8 cellular contexts compared by ENCODE assay signal in the genomic region with DNA sequence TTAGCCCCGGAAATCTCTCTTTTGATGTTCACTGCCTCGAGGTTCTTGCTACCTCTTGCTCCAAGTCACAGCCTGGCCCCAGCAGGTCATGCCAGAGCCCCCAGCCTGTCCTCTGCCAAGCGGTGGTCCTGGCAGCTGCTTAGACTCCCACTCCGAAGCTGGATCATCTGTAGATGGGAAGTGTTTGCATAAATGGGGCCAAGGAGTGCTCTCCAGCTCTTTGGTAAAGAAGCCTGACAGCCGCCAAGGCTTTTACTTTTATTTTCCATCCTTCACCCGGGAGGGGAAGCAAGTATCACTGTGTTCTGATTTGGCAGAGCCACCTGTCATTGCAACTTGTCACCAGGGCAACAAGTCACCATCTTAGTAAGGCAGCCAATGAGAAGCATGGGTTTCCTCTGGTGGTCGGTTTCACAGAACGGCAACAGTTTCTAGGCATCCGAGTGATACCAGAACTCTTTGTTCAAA. TPM values are rescaled to one million over a fixed set of nuclear protein-coding genes. Genes with fewer than 3 reads are reported as not detected.
DNase-seq lines count a peak whose midpoint lies in the region; ATAC-seq and TF ChIP-seq lines count a peak whose summit lies in the region.

No MANE protein-coding gene starts in this region.

- H3K9me3 Mint-ChIP-seq in activated CD8-positive, alpha-beta memory T cell treated with anti-CD3 and anti-CD28 coated beads, Interleukin-2, amount 10 ng/mL, durations not matched to agents 7 days and 5 days (ENCODE audit: low read depth) = no peaks in the 10 kb centered on the region
- H3K9me3 Mint-ChIP-seq in endothelial cell (ENCODE audit: unreplicated experiment) = no peaks in the 10 kb centered on the region

- TF ChIP-seq CTCF in spleen (IDR thresholded peaks at IDR 0.05 in 8 of 11, conservative IDR thresholded peaks at IDR 0.05 in 3 of 11) (no peak), endothelial cell (IDR thresholded peaks at IDR 0.05; ENCODE audit: unreplicated experiment) (no peak), heart left ventricle (IDR thresholded peaks at IDR 0.05) (no peak)

- H3K4me1 ChIP-seq in spleen = peaks cover 0 to 56% (median 15%) of the 10 kb centered on the region in 6 donors
- H3K4me1 ChIP-seq in heart left ventricle = peaks cover 0 to 27% (median 0%) of the 10 kb centered on the region in 12 donors

- H3K27ac Mint-ChIP-seq in activated CD8-positive, alpha-beta memory T cell treated with anti-CD3 and anti-CD28 coated beads, Interleukin-2, amount 10 ng/mL, durations not matched to agents 7 days and 5 days = peak overlapping the region; percentile 73
- H3K27ac Mint-ChIP-seq in endothelial cell (ENCODE audit: unreplicated experiment) = no peak overlapping the region

- DNase-seq in activated CD8-positive, alpha-beta memory T cell treated with anti-CD3 and anti-CD28 coated beads, Interleukin-2, amount 10 ng/mL, durations not matched to agents 7 days and 5 days = peak; percentile 74
- no peak for DNase-seq in activated CD8-positive, alpha-beta memory T cell treated with anti-CD3 and anti-CD28 coated beads, Interleukin-2, amount 50 U/mL, for 4 hours
- DNase-seq in activated T-cell treated with anti-CD3 and anti-CD28 coated beads, Interleukin-2, amount 50 U/mL, for 48 hours = peak; percentile 44 to 49
- no peak for DNase-seq in spleen
- no peak for DNase-seq in DMS153 (lab: John Stamatoyannopoulos, UW)
- no peak for DNase-seq in endothelial cell (ENCODE audit: low spot score)
- no peak for DNase-seq in heart left ventricle

- intact Hi-C loops in spleen (cut with DNase I; ENCODE audit: low total_unique reads) = no loop called here
- intact Hi-C loops in heart left ventricle (cut with DNase I) = loop anchor here in 3 of 10 donors (10.0 kb wide), 3 partner anchors 137 to 247 kb away; partner anchors contain the start of gene MAP2K7 (in 1 of the 3)

- H3K27ac ChIP-seq in spleen (peak overlapping the region; percentile 67 to 93 (median 86)), heart left ventricle (peak overlapping the region in 1 of 12 donors; percentile 56)

- TF ChIP-seq POLR2A in spleen (IDR thresholded peaks at IDR 0.05) (no peak), heart left ventricle (IDR thresholded peaks at IDR 0.05) (no peak)

- no peaks in the 10 kb centered on the region for H3K36me3 ChIP-seq in spleen
- no peaks in the 10 kb centered on the region for H3K36me3 ChIP-seq in heart left ventricle

- H3K4me3 Mint-ChIP-seq in activated CD8-positive, alpha-beta memory T cell treated with anti-CD3 and anti-CD28 coated beads, Interleukin-2, amount 10 ng/mL, durations not matched to agents 7 days and 5 days = peak overlapping the region; percentile 70
- no peak overlapping the region for H3K4me3 Mint-ChIP-seq in endothelial cell (ENCODE audit: unreplicated experiment)

- CTCF ChIA-PET in activated CD8-positive, alpha-beta memory T cell treated with anti-CD3 and anti-CD28 coated beads, Interleukin-2, amount 10 ng/mL, durations not matched to agents 7 days and 5 days (lab: Charles Lee) = interaction anchor here (1.1 to 4.8 kb wide), 3 partner anchors 19 to 28 kb away, joined by 3 to 33 read pairs (median 7); partner anchors contain the start of genes MCEMP1, PET100, TRAPPC5 and XAB2

- H3K4me3 ChIP-seq in spleen (peak overlapping the region in 4 of 8 donors; percentile 15 to 61 (median 22)), heart left ventricle (peak overlapping the region in 1 of 12 donors; percentile 5)

- H3K27me3 ChIP-seq in spleen (replicated peaks in 1 of 7) (peaks cover 0 to 1% (median 0%) of the 10 kb centered on the region in 7 donors), heart left ventricle (peaks cover 0 to 22% (median 0%) of the 10 kb centered on the region in 9 donors)

- H3K36me3 Mint-ChIP-seq in activated CD8-positive, alpha-beta memory T cell treated with anti-CD3 and anti-CD28 coated beads, Interleukin-2, amount 10 ng/mL, durations not matched to agents 7 days and 5 days = no peaks in the 10 kb centered on the region
- no peaks in the 10 kb centered on the region for H3K36me3 Mint-ChIP-seq in endothelial cell (ENCODE audit: low read depth, unreplicated experiment)

- ATAC-seq in activated CD8-positive, alpha-beta memory T cell treated with anti-CD3 and anti-CD28 coated beads, Interleukin-2, amount 10 ng/mL, durations not matched to agents 7 days and 5 days = peak; percentile 93
- ATAC-seq in HG03439 (IDR thresholded peaks at IDR 0.05; ENCODE audit: unreplicated experiment) (peak; percentile 81), heart left ventricle (no peak)

- 26 to 37% (median 31%) methylated on average over 9 of the region's 9 CpGs for WGBS in spleen, 5 donors
- WGBS in heart left ventricle, 4 donors = 33 to 40% (median 35%) methylated on average over 9 of the region's 9 CpGs

- peaks cover 20% of the 10 kb centered on the region for H3K4me1 Mint-ChIP-seq in activated CD8-positive, alpha-beta memory T cell treated with anti-CD3 and anti-CD28 coated beads, Interleukin-2, amount 10 ng/mL, durations not matched to agents 7 days and 5 days
- H3K4me1 Mint-ChIP-seq in endothelial cell (ENCODE audit: unreplicated experiment) = peaks cover 2% of the 10 kb centered on the region

- H3K9me3 ChIP-seq in spleen (no peaks in the 10 kb centered on the region), heart left ventricle (no peaks in the 10 kb centered on the region)

- H3K27me3 Mint-ChIP-seq in activated CD8-positive, alpha-beta memory T cell treated with anti-CD3 and anti-CD28 coated beads, Interleukin-2, amount 10 ng/mL, durations not matched to agents 7 days and 5 days = no peaks in the 10 kb centered on the region
- peaks cover 7% of the 10 kb centered on the region for H3K27me3 Mint-ChIP-seq in endothelial cell (ENCODE audit: unreplicated experiment)

RNA-seq across cellular contexts. Expression of gene RETN, which starts 10.6 kb away (rescaled TPM):
- total RNA-seq in activated CD8-positive, alpha-beta memory T cell treated with anti-CD3 and anti-CD28 coated beads, Interleukin-2, amount 10 ng/mL, durations not matched to agents 7 days and 5 days = not detected
- total RNA-seq in spleen (10 to 100 TPM in 4 of 7 donors, 1 to 10 TPM in 3; 5.4 to 44.0 (median 12.4) TPM), endothelial cell (ENCODE audit: unreplicated experiment) (not detected), heart left ventricle (1 to 10 TPM in 1 of 9 donors, not detected in 8; 2.6 TPM)
- polyA plus RNA-seq in spleen (10 to 100 TPM; 26.0 to 60.6 (median 51.1) TPM), heart left ventricle (1 to 10 TPM; 4.8 to 9.2 TPM)

RNA-seq across cellular contexts. Expression of gene MCEMP1, which starts 18.6 kb away (rescaled TPM):
- total RNA-seq in activated CD8-positive, alpha-beta memory T cell treated with anti-CD3 and anti-CD28 coated beads, Interleukin-2, amount 10 ng/mL, durations not matched to agents 7 days and 5 days = not detected
- total RNA-seq in spleen (10 to 100 TPM; 12.9 to 95.6 (median 28.7) TPM), endothelial cell (ENCODE audit: unreplicated experiment) (not detected), heart left ventricle (1 to 10 TPM in 1 of 9 donors, under 1 TPM in 5, not detected in 3; 0.16 to 1.4 (median 0.54) TPM)
- polyA plus RNA-seq in spleen (10 to 100 TPM in 2 of 3 donors, 1 to 10 TPM in 1; 3.9 to 23.7 (median 11.7) TPM), heart left ventricle (1 to 10 TPM in 1 of 2 donors, under 1 TPM in 1; 0.34 to 1.1 TPM)

RNA-seq across cellular contexts. Expression of gene STXBP2, which starts 21.3 kb away (rescaled TPM):
- total RNA-seq in activated CD8-positive, alpha-beta memory T cell treated with anti-CD3 and anti-CD28 coated beads, Interleukin-2, amount 10 ng/mL, durations not matched to agents 7 days and 5 days = 100 to 1,000 TPM; 132 to 158 TPM
- total RNA-seq in spleen = 100 to 1,000 TPM; 144 to 455 (median 185) TPM
- polyA plus RNA-seq in spleen = 100 to 1,000 TPM in 1 of 3 donors, 10 to 100 TPM in 2; 58.8 to 198 (median 94.4) TPM
- total RNA-seq in endothelial cell (ENCODE audit: unreplicated experiment) = 42.2 TPM
- total RNA-seq in heart left ventricle = 10 to 100 TPM in 2 of 9 donors, 1 to 10 TPM in 7; 1.2 to 46.7 (median 4.7) TPM
- 1 to 10 TPM; 4.2 to 6.7 TPM for polyA plus RNA-seq in heart left ventricle

RNA-seq across cellular contexts. Expression of gene TRAPPC5, which starts 22.4 kb away (rescaled TPM):
- total RNA-seq in activated CD8-positive, alpha-beta memory T cell treated with anti-CD3 and anti-CD28 coated beads, Interleukin-2, amount 10 ng/mL, durations not matched to agents 7 days and 5 days = 10 to 100 TPM; 80.1 to 91.0 TPM
- total RNA-seq in spleen = 10 to 100 TPM; 47.2 to 88.5 (median 77.4) TPM
- polyA plus RNA-seq in spleen = 100 to 1,000 TPM in 2 of 3 donors, 10 to 100 TPM in 1; 94.3 to 159 (median 128) TPM
- total RNA-seq in endothelial cell (ENCODE audit: unreplicated experiment) = 82.0 TPM
- total RNA-seq in heart left ventricle = 100 to 1,000 TPM in 4 of 9 donors, 10 to 100 TPM in 5; 65.9 to 124 (median 96.9) TPM
- 100 to 1,000 TPM in 1 of 2 donors, 10 to 100 TPM in 1; 60.1 to 170 TPM for polyA plus RNA-seq in heart left ventricle

RNA-seq across cellular contexts. Expression of gene PCP2, which starts 24.7 kb away (rescaled TPM):
- total RNA-seq in activated CD8-positive, alpha-beta memory T cell treated with anti-CD3 and anti-CD28 coated beads, Interleukin-2, amount 10 ng/mL, durations not matched to agents 7 days and 5 days = under 1 TPM; 0.56 to 0.99 TPM
- 1 to 10 TPM in 6 of 7 donors, not detected in 1; 1.5 to 2.7 (median 2.0) TPM for total RNA-seq in spleen
- polyA plus RNA-seq in spleen = 1 to 10 TPM; 2.5 to 5.9 (median 3.5) TPM
- not detected for total RNA-seq in endothelial cell (ENCODE audit: unreplicated experiment)
- total RNA-seq in heart left ventricle = 1 to 10 TPM in 7 of 9 donors, under 1 TPM in 2; 0.54 to 3.0 (median 1.3) TPM
- under 1 TPM; 0.62 to 0.65 TPM for polyA plus RNA-seq in heart left ventricle

Comparison
In these comparisons a context has a peak if more than half of its experiments do, and no peak if none do; other contexts are left out.
1. DNase-seq: peak in activated CD8-positive, alpha-beta memory T cell treated with anti-CD3 and anti-CD28 coated beads, Interleukin-2, amount 10 ng/mL, durations not matched to agents 7 days and 5 days (single experiment) and activated T-cell treated with anti-CD3 and anti-CD28 coated beads, Interleukin-2, amount 50 U/mL, for 48 hours (2 of 2); none in activated CD8-positive, alpha-beta memory T cell treated with anti-CD3 and anti-CD28 coated beads, Interleukin-2, amount 50 U/mL, for 4 hours (single experiment), spleen (single experiment), DMS153 (single experiment), endothelial cell (single experiment) and heart left ventricle (0 of 5).
2. ATAC-seq: peak in activated CD8-positive, alpha-beta memory T cell treated with anti-CD3 and anti-CD28 coated beads, Interleukin-2, amount 10 ng/mL, durations not matched to agents 7 days and 5 days (single experiment) and HG03439 (single experiment); none in heart left ventricle (0 of 4).
3. RNA of gene MCEMP1, which starts 18.6 kb away (total RNA-seq): 12.9 to 95.6 TPM in spleen; 0.16 to 1.4 TPM in heart left ventricle, not detected in endothelial cell (single experiment) and not detected in activated CD8-positive, alpha-beta memory T cell treated with anti-CD3 and anti-CD28 coated beads, Interleukin-2, amount 10 ng/mL, durations not matched to agents 7 days and 5 days; every median in the first group is over 4 times any median in the second.